Comparison of ENCODE assay signal across 1 cellular context in the genomic region with DNA sequence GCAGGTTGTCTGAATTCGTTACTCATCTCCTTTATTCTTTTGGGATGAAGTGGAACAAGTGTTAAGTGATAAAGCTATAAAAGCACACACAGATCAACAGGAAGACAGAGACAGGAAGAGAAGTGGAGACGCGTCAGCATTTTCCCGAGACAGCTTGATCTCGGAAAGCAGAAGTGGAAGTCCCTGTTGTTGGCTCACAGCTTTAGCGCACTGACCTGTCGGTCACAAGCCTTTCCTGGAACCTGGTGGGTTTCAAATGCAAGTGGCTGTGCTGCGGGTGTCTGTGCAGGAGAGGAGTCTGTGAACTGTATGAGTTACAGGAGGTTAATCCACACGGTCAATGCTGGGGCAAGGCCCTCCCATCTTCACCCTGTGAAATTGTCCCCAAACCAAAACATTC.
TF ChIP-seq lines count a peak whose summit lies in the region.

No MANE protein-coding gene starts in this region.

TF ChIP-seq in K562, 482 proteins besides CTCF, POLR2A, EP300 and RAD21 (continued from another document and continues in another):
- TF ChIP-seq, protein P1, sequence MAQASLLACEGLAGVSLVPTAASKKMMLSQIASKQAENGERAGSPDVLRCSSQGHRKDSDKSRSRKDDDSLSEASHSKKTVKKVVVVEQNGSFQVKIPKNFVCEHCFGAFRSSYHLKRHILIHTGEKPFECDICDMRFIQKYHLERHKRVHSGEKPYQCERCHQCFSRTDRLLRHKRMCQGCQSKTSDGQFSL (CRISPR knock-in tag; IDR thresholded peaks at IDR 0.05) = no peak
- TF ChIP-seq, protein P1 (tag; IDR thresholded peaks at IDR 0.05) = no peak
- TF ChIP-seq POLR3A (IDR thresholded peaks at IDR 0.05; ENCODE audit: borderline replicate concordance, extremely low read depth, insufficient read depth, insufficient read length) (no peak), TEAD4 (IDR thresholded peaks at IDR 0.05; ENCODE audit: low read length) (peak; percentile 21; the same call in 1 of the 2 replicates), TEAD4 (CRISPR knock-in tag; IDR thresholded peaks at IDR 0.05; ENCODE audit: borderline replicate concordance) (no peak), MYC (IDR thresholded peaks at IDR 0.05; ENCODE audit: low read depth, low read length) (no peak), MYC (CRISPR knock-in tag; IDR thresholded peaks at IDR 0.05; ENCODE audit: borderline replicate concordance, low read depth) (no peak), NUFIP1 (IDR thresholded peaks at IDR 0.05; ENCODE audit: partially characterized antibody) (no peak), NR4A1 (CRISPR knock-in tag; IDR thresholded peaks at IDR 0.05) (no peak), NR4A1 (tag; IDR thresholded peaks at IDR 0.05) (no peak), GABPB2 (CRISPR knock-in tag; conservative IDR thresholded peaks at IDR 0.05) (no peak), CHD1 (IDR thresholded peaks at IDR 0.05; ENCODE audit: low read length) (no peak), NR1H2 (CRISPR knock-in tag; IDR thresholded peaks at IDR 0.05) (no peak), DACH1 (IDR thresholded peaks at IDR 0.05; ENCODE audit: partially characterized antibody) (no peak), ZBTB8A (IDR thresholded peaks at IDR 0.05; ENCODE audit: partially characterized antibody) (no peak), KAT8 (IDR thresholded peaks at IDR 0.05; ENCODE audit: low read depth) (no peak), ASH1L (IDR thresholded peaks at IDR 0.05; ENCODE audit: borderline replicate concordance, low read depth, partially characterized antibody) (no peak), ETS2 (tag; IDR thresholded peaks at IDR 0.05; ENCODE audit: borderline replicate concordance, poor library complexity, severe bottlenecking) (no peak), ZNF224 (CRISPR knock-in tag; IDR thresholded peaks at IDR 0.05) (no peak), FOXJ2 (tag; IDR thresholded peaks at IDR 0.05) (no peak), CAMTA2 (CRISPR knock-in tag; conservative IDR thresholded peaks at IDR 0.05) (no peak), HNRNPH1 (optimal IDR thresholded peaks at IDR 0.05; ENCODE audit: low read depth, low read length) (no peak), HNRNPLL (IDR thresholded peaks at IDR 0.05; ENCODE audit: low read depth, low read length, poor library complexity, severe bottlenecking) (no peak), TCF7L2 (IDR thresholded peaks at IDR 0.05; ENCODE audit: low read depth, low read length) (no peak), ZNF197 (CRISPR knock-in tag; IDR thresholded peaks at IDR 0.05; ENCODE audit: low read depth) (no peak), CEBPB (tag; IDR thresholded peaks at IDR 0.05) (no peak)
- TF ChIP-seq, protein P2, sequence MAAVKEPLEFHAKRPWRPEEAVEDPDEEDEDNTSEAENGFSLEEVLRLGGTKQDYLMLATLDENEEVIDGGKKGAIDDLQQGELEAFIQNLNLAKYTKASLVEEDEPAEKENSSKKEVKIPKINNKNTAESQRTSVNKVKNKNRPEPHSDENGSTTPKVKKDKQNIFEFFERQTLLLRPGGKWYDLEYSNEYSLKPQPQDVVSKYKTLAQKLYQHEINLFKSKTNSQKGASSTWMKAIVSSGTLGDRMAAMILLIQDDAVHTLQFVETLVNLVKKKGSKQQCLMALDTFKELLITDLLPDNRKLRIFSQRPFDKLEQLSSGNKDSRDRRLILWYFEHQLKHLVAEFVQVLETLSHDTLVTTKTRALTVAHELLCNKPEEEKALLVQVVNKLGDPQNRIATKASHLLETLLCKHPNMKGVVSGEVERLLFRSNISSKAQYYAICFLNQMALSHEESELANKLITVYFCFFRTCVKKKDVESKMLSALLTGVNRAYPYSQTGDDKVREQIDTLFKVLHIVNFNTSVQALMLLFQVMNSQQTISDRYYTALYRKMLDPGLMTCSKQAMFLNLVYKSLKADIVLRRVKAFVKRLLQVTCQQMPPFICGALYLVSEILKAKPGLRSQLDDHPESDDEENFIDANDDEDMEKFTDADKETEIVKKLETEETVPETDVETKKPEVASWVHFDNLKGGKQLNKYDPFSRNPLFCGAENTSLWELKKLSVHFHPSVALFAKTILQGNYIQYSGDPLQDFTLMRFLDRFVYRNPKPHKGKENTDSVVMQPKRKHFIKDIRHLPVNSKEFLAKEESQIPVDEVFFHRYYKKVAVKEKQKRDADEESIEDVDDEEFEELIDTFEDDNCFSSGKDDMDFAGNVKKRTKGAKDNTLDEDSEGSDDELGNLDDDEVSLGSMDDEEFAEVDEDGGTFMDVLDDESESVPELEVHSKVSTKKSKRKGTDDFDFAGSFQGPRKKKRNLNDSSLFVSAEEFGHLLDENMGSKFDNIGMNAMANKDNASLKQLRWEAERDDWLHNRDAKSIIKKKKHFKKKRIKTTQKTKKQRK (IDR thresholded peaks at IDR 0.05; ENCODE audit: borderline replicate concordance, low read depth, low read length) = no peak
- TF ChIP-seq, protein P3, sequence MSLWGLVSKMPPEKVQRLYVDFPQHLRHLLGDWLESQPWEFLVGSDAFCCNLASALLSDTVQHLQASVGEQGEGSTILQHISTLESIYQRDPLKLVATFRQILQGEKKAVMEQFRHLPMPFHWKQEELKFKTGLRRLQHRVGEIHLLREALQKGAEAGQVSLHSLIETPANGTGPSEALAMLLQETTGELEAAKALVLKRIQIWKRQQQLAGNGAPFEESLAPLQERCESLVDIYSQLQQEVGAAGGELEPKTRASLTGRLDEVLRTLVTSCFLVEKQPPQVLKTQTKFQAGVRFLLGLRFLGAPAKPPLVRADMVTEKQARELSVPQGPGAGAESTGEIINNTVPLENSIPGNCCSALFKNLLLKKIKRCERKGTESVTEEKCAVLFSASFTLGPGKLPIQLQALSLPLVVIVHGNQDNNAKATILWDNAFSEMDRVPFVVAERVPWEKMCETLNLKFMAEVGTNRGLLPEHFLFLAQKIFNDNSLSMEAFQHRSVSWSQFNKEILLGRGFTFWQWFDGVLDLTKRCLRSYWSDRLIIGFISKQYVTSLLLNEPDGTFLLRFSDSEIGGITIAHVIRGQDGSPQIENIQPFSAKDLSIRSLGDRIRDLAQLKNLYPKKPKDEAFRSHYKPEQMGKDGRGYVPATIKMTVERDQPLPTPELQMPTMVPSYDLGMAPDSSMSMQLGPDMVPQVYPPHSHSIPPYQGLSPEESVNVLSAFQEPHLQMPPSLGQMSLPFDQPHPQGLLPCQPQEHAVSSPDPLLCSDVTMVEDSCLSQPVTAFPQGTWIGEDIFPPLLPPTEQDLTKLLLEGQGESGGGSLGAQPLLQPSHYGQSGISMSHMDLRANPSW (CRISPR knock-in tag; IDR thresholded peaks at IDR 0.05) = no peak
- TF ChIP-seq, protein P4, sequence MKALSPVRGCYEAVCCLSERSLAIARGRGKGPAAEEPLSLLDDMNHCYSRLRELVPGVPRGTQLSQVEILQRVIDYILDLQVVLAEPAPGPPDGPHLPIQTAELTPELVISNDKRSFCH (CRISPR knock-in tag; IDR thresholded peaks at IDR 0.05) = no peak
- TF ChIP-seq, protein P4 (tag; IDR thresholded peaks at IDR 0.05) = no peak
- TF ChIP-seq, protein P5, sequence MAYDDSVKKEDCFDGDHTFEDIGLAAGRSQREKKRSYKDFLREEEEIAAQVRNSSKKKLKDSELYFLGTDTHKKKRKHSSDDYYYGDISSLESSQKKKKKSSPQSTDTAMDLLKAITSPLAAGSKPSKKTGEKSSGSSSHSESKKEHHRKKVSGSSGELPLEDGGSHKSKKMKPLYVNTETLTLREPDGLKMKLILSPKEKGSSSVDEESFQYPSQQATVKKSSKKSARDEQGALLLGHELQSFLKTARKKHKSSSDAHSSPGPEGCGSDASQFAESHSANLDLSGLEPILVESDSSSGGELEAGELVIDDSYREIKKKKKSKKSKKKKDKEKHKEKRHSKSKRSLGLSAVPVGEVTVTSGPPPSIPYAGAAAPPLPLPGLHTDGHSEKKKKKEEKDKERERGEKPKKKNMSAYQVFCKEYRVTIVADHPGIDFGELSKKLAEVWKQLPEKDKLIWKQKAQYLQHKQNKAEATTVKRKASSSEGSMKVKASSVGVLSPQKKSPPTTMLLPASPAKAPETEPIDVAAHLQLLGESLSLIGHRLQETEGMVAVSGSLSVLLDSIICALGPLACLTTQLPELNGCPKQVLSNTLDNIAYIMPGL (CRISPR knock-in tag; IDR thresholded peaks at IDR 0.05) = no peak
- TF ChIP-seq, protein P6, sequence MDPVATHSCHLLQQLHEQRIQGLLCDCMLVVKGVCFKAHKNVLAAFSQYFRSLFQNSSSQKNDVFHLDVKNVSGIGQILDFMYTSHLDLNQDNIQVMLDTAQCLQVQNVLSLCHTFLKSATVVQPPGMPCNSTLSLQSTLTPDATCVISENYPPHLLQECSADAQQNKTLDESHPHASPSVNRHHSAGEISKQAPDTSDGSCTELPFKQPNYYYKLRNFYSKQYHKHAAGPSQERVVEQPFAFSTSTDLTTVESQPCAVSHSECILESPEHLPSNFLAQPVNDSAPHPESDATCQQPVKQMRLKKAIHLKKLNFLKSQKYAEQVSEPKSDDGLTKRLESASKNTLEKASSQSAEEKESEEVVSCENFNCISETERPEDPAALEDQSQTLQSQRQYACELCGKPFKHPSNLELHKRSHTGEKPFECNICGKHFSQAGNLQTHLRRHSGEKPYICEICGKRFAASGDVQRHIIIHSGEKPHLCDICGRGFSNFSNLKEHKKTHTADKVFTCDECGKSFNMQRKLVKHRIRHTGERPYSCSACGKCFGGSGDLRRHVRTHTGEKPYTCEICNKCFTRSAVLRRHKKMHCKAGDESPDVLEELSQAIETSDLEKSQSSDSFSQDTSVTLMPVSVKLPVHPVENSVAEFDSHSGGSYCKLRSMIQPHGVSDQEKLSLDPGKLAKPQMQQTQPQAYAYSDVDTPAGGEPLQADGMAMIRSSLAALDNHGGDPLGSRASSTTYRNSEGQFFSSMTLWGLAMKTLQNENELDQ (CRISPR knock-in tag; IDR thresholded peaks at IDR 0.05; ENCODE audit: borderline replicate concordance) = no peak
- TF ChIP-seq, protein P7, sequence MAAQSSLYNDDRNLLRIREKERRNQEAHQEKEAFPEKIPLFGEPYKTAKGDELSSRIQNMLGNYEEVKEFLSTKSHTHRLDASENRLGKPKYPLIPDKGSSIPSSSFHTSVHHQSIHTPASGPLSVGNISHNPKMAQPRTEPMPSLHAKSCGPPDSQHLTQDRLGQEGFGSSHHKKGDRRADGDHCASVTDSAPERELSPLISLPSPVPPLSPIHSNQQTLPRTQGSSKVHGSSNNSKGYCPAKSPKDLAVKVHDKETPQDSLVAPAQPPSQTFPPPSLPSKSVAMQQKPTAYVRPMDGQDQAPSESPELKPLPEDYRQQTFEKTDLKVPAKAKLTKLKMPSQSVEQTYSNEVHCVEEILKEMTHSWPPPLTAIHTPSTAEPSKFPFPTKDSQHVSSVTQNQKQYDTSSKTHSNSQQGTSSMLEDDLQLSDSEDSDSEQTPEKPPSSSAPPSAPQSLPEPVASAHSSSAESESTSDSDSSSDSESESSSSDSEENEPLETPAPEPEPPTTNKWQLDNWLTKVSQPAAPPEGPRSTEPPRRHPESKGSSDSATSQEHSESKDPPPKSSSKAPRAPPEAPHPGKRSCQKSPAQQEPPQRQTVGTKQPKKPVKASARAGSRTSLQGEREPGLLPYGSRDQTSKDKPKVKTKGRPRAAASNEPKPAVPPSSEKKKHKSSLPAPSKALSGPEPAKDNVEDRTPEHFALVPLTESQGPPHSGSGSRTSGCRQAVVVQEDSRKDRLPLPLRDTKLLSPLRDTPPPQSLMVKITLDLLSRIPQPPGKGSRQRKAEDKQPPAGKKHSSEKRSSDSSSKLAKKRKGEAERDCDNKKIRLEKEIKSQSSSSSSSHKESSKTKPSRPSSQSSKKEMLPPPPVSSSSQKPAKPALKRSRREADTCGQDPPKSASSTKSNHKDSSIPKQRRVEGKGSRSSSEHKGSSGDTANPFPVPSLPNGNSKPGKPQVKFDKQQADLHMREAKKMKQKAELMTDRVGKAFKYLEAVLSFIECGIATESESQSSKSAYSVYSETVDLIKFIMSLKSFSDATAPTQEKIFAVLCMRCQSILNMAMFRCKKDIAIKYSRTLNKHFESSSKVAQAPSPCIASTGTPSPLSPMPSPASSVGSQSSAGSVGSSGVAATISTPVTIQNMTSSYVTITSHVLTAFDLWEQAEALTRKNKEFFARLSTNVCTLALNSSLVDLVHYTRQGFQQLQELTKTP (IDR thresholded peaks at IDR 0.05; ENCODE audit: low read depth in 1 of 2, partially characterized antibody in 2 of 2) = peak in 1 of 2 experiments; percentile 21
- TF ChIP-seq, protein P8, sequence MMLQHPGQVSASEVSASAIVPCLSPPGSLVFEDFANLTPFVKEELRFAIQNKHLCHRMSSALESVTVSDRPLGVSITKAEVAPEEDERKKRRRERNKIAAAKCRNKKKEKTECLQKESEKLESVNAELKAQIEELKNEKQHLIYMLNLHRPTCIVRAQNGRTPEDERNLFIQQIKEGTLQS (IDR thresholded peaks at IDR 0.05) = no peak
- TF ChIP-seq, protein P8 (CRISPR knock-in tag; conservative IDR thresholded peaks at IDR 0.05) = no peak
- TF ChIP-seq, protein P9, sequence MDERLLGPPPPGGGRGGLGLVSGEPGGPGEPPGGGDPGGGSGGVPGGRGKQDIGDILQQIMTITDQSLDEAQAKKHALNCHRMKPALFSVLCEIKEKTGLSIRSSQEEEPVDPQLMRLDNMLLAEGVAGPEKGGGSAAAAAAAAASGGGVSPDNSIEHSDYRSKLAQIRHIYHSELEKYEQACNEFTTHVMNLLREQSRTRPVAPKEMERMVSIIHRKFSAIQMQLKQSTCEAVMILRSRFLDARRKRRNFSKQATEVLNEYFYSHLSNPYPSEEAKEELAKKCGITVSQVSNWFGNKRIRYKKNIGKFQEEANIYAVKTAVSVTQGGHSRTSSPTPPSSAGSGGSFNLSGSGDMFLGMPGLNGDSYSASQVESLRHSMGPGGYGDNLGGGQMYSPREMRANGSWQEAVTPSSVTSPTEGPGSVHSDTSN (CRISPR knock-in tag; IDR thresholded peaks at IDR 0.05; ENCODE audit: low read depth) = no peak
- TF ChIP-seq, protein P9 (tag; conservative IDR thresholded peaks at IDR 0.05; ENCODE audit: low read depth) = peak; percentile 45; the same call in 1 of the 2 replicates
